ENCODE assay signal across 25 cellular contexts in genomic region chr13:29947839-29948238, GRCh38.
"Had no signal": no experiment of that assay in that cellular context is flagged by ENCODE, and none has a peak within 500 bp of the region (broad histone marks: within the 10 kb centered on the region; RNA-seq: fewer than 3 reads in every experiment).

No MANE protein-coding gene starts in this region.

- H3K36me3 Mint-ChIP-seq: naive thymus-derived CD8-positive, alpha-beta T cell; stimulated activated naive B cell treated with anti-CD40 and anti-IgM and Interleukin-4, amounts not matched to agents 10 μg/mL and 1 μg/mL and 100 μg/mL, for 72 hours had no signal

- H3K4me1 ChIP-seq: colonic mucosa, heart right ventricle, left lung, pancreas, right lobe of liver, transverse colon had no signal

- DNase-seq: colonic mucosa; dermis blood vessel endothelial cell; effector memory CD4-positive, alpha-beta T cell; foreskin melanocyte; glutamatergic neuron; heart right ventricle; hippocampal formation; left cardiac atrium; left lung; midbrain; naive thymus-derived CD8-positive, alpha-beta T cell; nephron progenitor cell; occipital lobe; pancreas; right lobe of liver; small intestine; stimulated activated CD4-positive, alpha-beta T cell treated with anti-CD3 and anti-CD28 coated beads, Interleukin-15, amount 100 ng/mL, for 24 hours; stimulated activated CD4-positive, alpha-beta T cell treated with anti-CD3 and anti-CD28 coated beads, Interleukin-2, amount 100 ng/mL, for 48 hours; stimulated activated naive B cell treated with anti-CD40 and anti-IgM and Interleukin-4, amounts not matched to agents 10 μg/mL and 1 μg/mL and 100 μg/mL, for 72 hours; transverse colon had no signal

- H3K4me1 Mint-ChIP-seq: stimulated activated naive B cell treated with anti-CD40 and anti-IgM and Interleukin-4, amounts not matched to agents 10 μg/mL and 1 μg/mL and 100 μg/mL, for 72 hours had no signal

- FAIRE-seq: endothelial cell of umbilical vein, islet of Langerhans, pancreas, small intestine had no signal

- H3K9me3 ChIP-seq: colonic mucosa, esophagus muscularis mucosa, heart right ventricle, left lung, pancreas, right lobe of liver, thoracic aorta, transverse colon had no signal

- H3K4me3 ChIP-seq: colonic mucosa, esophagus muscularis mucosa, heart right ventricle, left lung, pancreas, right lobe of liver, thoracic aorta, transverse colon had no signal

- H3K9me3 Mint-ChIP-seq: naive thymus-derived CD8-positive, alpha-beta T cell; nephron progenitor cell; stimulated activated naive B cell treated with anti-CD40 and anti-IgM and Interleukin-4, amounts not matched to agents 10 μg/mL and 1 μg/mL and 100 μg/mL, for 72 hours; stimulated activated naive CD8-positive, alpha-beta T cell treated with anti-CD3 and anti-CD28 coated beads, Interleukin-15, Interleukin-2, amounts not matched to agents 100 ng/mL and 50 ng/mL, for 24 hours had no signal

- H3K27ac ChIP-seq: colonic mucosa, esophagus muscularis mucosa, heart right ventricle, left lung, pancreas, right lobe of liver, thoracic aorta, transverse colon had no signal

- H3K36me3 ChIP-seq: colonic mucosa, esophagus muscularis mucosa, heart right ventricle, left lung, pancreas, right lobe of liver, thoracic aorta, transverse colon had no signal

- H3K27ac Mint-ChIP-seq: nephron progenitor cell; stimulated activated naive B cell treated with anti-CD40 and anti-IgM and Interleukin-4, amounts not matched to agents 10 μg/mL and 1 μg/mL and 100 μg/mL, for 72 hours; stimulated activated naive CD8-positive, alpha-beta T cell treated with anti-CD3 and anti-CD28 coated beads, Interleukin-15, Interleukin-2, amounts not matched to agents 100 ng/mL and 50 ng/mL, for 24 hours had no signal

- H3K27me3 Mint-ChIP-seq: naive thymus-derived CD8-positive, alpha-beta T cell; stimulated activated naive CD8-positive, alpha-beta T cell treated with anti-CD3 and anti-CD28 coated beads, Interleukin-15, Interleukin-2, amounts not matched to agents 100 ng/mL and 50 ng/mL, for 24 hours had no signal

- H3K27me3 ChIP-seq: colonic mucosa, esophagus muscularis mucosa, pancreas, right lobe of liver, transverse colon had no signal

- H3K4me3 Mint-ChIP-seq: naive thymus-derived CD8-positive, alpha-beta T cell; nephron progenitor cell; stimulated activated naive B cell treated with anti-CD40 and anti-IgM and Interleukin-4, amounts not matched to agents 10 μg/mL and 1 μg/mL and 100 μg/mL, for 72 hours; stimulated activated naive CD8-positive, alpha-beta T cell treated with anti-CD3 and anti-CD28 coated beads, Interleukin-15, Interleukin-2, amounts not matched to agents 100 ng/mL and 50 ng/mL, for 24 hours had no signal
